In the genomic region with DNA sequence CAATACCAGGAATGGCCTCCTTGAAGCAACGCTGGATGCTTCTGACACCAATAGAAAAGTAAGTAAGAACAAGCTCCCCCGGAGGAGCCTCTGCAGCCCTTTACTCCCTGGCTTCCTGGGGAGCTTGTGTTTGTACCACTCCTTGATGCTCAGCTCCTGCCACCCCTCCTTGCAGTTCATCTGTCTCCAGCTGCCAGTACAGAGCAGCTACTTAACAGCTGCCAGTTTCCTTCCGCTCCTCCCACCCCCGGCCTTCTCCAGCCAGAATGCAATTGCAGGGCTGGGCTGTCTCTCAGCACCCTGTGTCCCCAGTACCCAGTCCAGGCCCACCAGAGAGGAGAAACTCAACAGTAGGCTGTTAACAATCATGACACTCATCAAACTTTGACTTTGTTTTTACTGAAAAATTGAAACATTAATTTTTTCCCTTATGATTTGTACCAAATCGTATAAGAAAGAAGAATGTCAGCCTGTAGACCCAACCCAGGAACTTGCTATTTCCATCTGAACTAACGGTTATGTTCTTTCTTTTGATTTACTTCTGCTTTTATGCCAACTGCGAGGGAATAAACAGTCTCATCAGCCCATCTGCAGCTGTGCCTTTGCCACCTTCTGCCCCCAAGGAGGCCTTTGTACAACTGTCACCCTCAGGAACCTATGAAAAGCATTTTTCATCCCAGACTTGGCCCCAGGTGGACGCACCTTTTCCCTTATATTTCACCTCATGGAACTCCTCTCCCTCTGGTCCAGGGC, we compare ENCODE assay signal across 15 cellular contexts.
DNase-seq lines count a peak whose midpoint lies in the region; ATAC-seq and TF ChIP-seq lines count a peak whose summit lies in the region.
"Had no signal": no experiment of that assay in that cellular context is flagged by ENCODE, and none has a peak within 500 bp of the region (broad histone marks: within the 10 kb centered on the region; RNA-seq: fewer than 3 reads in every experiment).

No MANE protein-coding gene starts in this region.

- in situ Hi-C loops in mammary epithelial cell (cut with MboI; ENCODE audit: low sequenced_read_pairs in 2 of 2), result loop anchor here (10.0 to 25.0 kb wide), 2 partner anchors 111 to 708 kb away; partner anchors contain the start of gene AOX1 (in 1 of the 2)

- H3K4me1 ChIP-seq in naive thymus-derived CD4-positive, alpha-beta T cell (ENCODE audit: control insufficient read depth in 2 of 2, insufficient read depth in 2 of 2, low read length in 2 of 2), result no peaks in the 10 kb centered on the region
- no peaks in the 10 kb centered on the region for H3K4me1 ChIP-seq in mammary epithelial cell (ENCODE audit: insufficient read depth, low read length)
- H3K4me1 ChIP-seq: pancreas, SJSA1 had no signal

- H3K79me2 ChIP-seq in mammary epithelial cell (ENCODE audit: insufficient read depth, low read length), result no peaks in the 10 kb centered on the region

- H3K4me2 ChIP-seq in mammary epithelial cell (ENCODE audit: insufficient read depth, low read depth, low read length), result no peak overlapping the region

- H4K20me1 ChIP-seq in mammary epithelial cell (ENCODE audit: insufficient read depth, low read length), result no peaks in the 10 kb centered on the region

- BruUV-seq in mammary epithelial cell (replicated peaks; lab: Mats Ljungman, UMichigan), result no TSS peak

- intact Hi-C loops in naive thymus-derived CD4-positive, alpha-beta T cell (cut with micrococcal nuclease), result no loop called here
- intact Hi-C loops in mammary epithelial cell (cut with micrococcal nuclease), result no loop called here
- intact Hi-C loops in activated T-helper 2 cell treated with anti-CD3 and anti-CD28 coated beads, Interferon-gamma antibody, Interleukin-2, Interleukin-4, amounts not matched to agents 10 μg/mL and 5 μg/mL and 100 μg/mL, durations not matched to agents 14 hours and 24 hours and 36 hours (cut with micrococcal nuclease), result no loop called here

- no peak for TF ChIP-seq CTCF in mammary epithelial cell (conservative IDR thresholded peaks at IDR 0.05 in 1 of 2, IDR thresholded peaks at IDR 0.05 in 1 of 2; ENCODE audit: extremely low read depth in 1 of 2, insufficient read depth in 1 of 2, low read depth in 1 of 2, low read length in 2 of 2)

- H3K27ac ChIP-seq in caudate nucleus (ENCODE audit: low read depth, low read length) (peak overlapping the region; percentile 62), mammary epithelial cell (ENCODE audit: insufficient read depth, low read depth, low read length) (no peak overlapping the region)
- no peak overlapping the region for H3K27ac ChIP-seq in naive thymus-derived CD4-positive, alpha-beta T cell (ENCODE audit: low read depth, low read length)
- H3K27ac ChIP-seq: pancreas, SJSA1 had no signal

- dilution Hi-C loops in mammary epithelial cell (cut with HindIII; ENCODE audit: low sequenced_read_pairs), result no loop called here

- CTCF ChIA-PET in naive thymus-derived CD4-positive, alpha-beta T cell (lab: Charles Lee), result no interaction called here
- CTCF ChIA-PET in mammary epithelial cell (lab: Charles Lee; ENCODE audit: low non-redundant PET), result interaction anchor here (0.5 kb wide), 1 partner anchor 117 kb away, joined by 3 read pairs; no protein-coding TSS in a partner anchor

- H3K9me3 ChIP-seq in naive thymus-derived CD4-positive, alpha-beta T cell (ENCODE audit: control insufficient read depth in 2 of 3, low read length in 3 of 3), result no peaks in the 10 kb centered on the region
- no peaks in the 10 kb centered on the region for H3K9me3 ChIP-seq in mammary epithelial cell (replicated peaks; ENCODE audit: insufficient read depth, low read length)
- H3K9me3 ChIP-seq: MG63, pancreas, SJSA1 had no signal

- H3K36me3 ChIP-seq in naive thymus-derived CD4-positive, alpha-beta T cell (ENCODE audit: control insufficient read depth in 2 of 3, insufficient read depth in 3 of 3, low read length in 3 of 3), result no peaks in the 10 kb centered on the region
- no peaks in the 10 kb centered on the region for H3K36me3 ChIP-seq in mammary epithelial cell (ENCODE audit: insufficient read depth, low read length)
- H3K36me3 ChIP-seq: MG63, pancreas, SJSA1 had no signal

- peak; percentile 67 for ATAC-seq in naive thymus-derived CD4-positive, alpha-beta T cell

- peaks cover 0 to 4% (median 0%) of the 10 kb centered on the region in 5 donors for H3K27me3 Mint-ChIP-seq in naive thymus-derived CD4-positive, alpha-beta T cell
- peaks cover 2% of the 10 kb centered on the region for H3K27me3 Mint-ChIP-seq in activated T-helper 2 cell treated with anti-CD3 and anti-CD28 coated beads, Interferon-gamma antibody, Interleukin-2, Interleukin-4, amounts not matched to agents 10 μg/mL and 5 μg/mL and 100 μg/mL, durations not matched to agents 14 hours and 24 hours and 36 hours (ENCODE audit: low read depth)

- DNase-seq in CD1c-positive myeloid dendritic cell (ENCODE audit: extremely low spot score) (peak; percentile 41), MV-4-11 (lab: John Stamatoyannopoulos, UW) (peak; percentile 92), caudate nucleus (lab: John Stamatoyannopoulos, UW) (peak in 15 of 61 donors; percentile 2 to 53 (median 13)), mammary epithelial cell (no peak), DMS53 treated with DMSO at 0.1 percent for 48 hours (lab: John Stamatoyannopoulos, UW; ENCODE audit: unreplicated experiment) (no peak), NCI-H345 (lab: John Stamatoyannopoulos, UW) (no peak)
- peak in 1 of 9 donors; percentile 10 for DNase-seq in naive thymus-derived CD4-positive, alpha-beta T cell
- DNase-seq in activated T-helper 2 cell treated with anti-CD3 and anti-CD28 coated beads, Interferon-gamma antibody, Interleukin-2, Interleukin-4, amounts not matched to agents 10 μg/mL and 5 μg/mL and 100 μg/mL, durations not matched to agents 14 hours and 24 hours and 36 hours (ENCODE audit: low spot score), result no peak
- DNase-seq: effector CD4-positive, alpha-beta T cell; MG63; NCI-H446 treated with DMSO at 0.1 percent for 48 hours; pancreas had no signal

- POLR2A ChIA-PET in naive thymus-derived CD4-positive, alpha-beta T cell (lab: Charles Lee), result no interaction called here

- no peak overlapping the region for H3K4me3 ChIP-seq in naive thymus-derived CD4-positive, alpha-beta T cell (ENCODE audit: low read length)
- no peak overlapping the region for H3K4me3 ChIP-seq in mammary epithelial cell (replicated peaks in 1 of 3; ENCODE audit: insufficient read depth in 1 of 3, low read depth in 2 of 3, low read length in 3 of 3)
- H3K4me3 ChIP-seq: MG63, pancreas, SJSA1 had no signal

- H3K9ac ChIP-seq in mammary epithelial cell (ENCODE audit: insufficient read depth, low read length), result no peak overlapping the region

- H3K4me3 Mint-ChIP-seq in naive thymus-derived CD4-positive, alpha-beta T cell, result peak overlapping the region in 2 of 10 donors; percentile 16 to 17
- H3K4me3 Mint-ChIP-seq in activated T-helper 2 cell treated with anti-CD3 and anti-CD28 coated beads, Interferon-gamma antibody, Interleukin-2, Interleukin-4, amounts not matched to agents 10 μg/mL and 5 μg/mL and 100 μg/mL, durations not matched to agents 14 hours and 24 hours and 36 hours (ENCODE audit: low read depth), result no peak overlapping the region
- H3K4me3 Mint-ChIP-seq: activated T-helper 1 cell treated with anti-CD3 and anti-CD28 coated beads, Interleukin-12 subunit alpha, Interleukin-12 subunit beta, Interleukin-2, Interleukin-4 antibody, amounts not matched to agents 30 ng/mL and 10 ng/mL and 1 ng/mL, durations not matched to agents 14 hours and 24 hours and 36 hours; CD4-positive, CD25-positive, alpha-beta regulatory T cell had no signal

- H3K9me3 Mint-ChIP-seq in naive thymus-derived CD4-positive, alpha-beta T cell, result no peaks in the 10 kb centered on the region
- H3K9me3 Mint-ChIP-seq in activated T-helper 2 cell treated with anti-CD3 and anti-CD28 coated beads, Interferon-gamma antibody, Interleukin-2, Interleukin-4, amounts not matched to agents 10 μg/mL and 5 μg/mL and 100 μg/mL, durations not matched to agents 14 hours and 24 hours and 36 hours, result no peaks in the 10 kb centered on the region
- H3K9me3 Mint-ChIP-seq: activated T-helper 1 cell treated with anti-CD3 and anti-CD28 coated beads, Interleukin-12 subunit alpha, Interleukin-12 subunit beta, Interleukin-2, Interleukin-4 antibody, amounts not matched to agents 30 ng/mL and 10 ng/mL and 1 ng/mL, durations not matched to agents 14 hours and 24 hours and 36 hours had no signal

- H3K36me3 Mint-ChIP-seq in naive thymus-derived CD4-positive, alpha-beta T cell, result no peaks in the 10 kb centered on the region
- no peaks in the 10 kb centered on the region for H3K36me3 Mint-ChIP-seq in activated T-helper 2 cell treated with anti-CD3 and anti-CD28 coated beads, Interferon-gamma antibody, Interleukin-2, Interleukin-4, amounts not matched to agents 10 μg/mL and 5 μg/mL and 100 μg/mL, durations not matched to agents 14 hours and 24 hours and 36 hours (ENCODE audit: low read depth)
- H3K36me3 Mint-ChIP-seq: CD4-positive, CD25-positive, alpha-beta regulatory T cell had no signal

- H2AFZ ChIP-seq in mammary epithelial cell (ENCODE audit: low read depth, low read length), result no peak overlapping the region

- peaks cover 0 to 7% (median 0%) of the 10 kb centered on the region in 7 donors for H3K4me1 Mint-ChIP-seq in naive thymus-derived CD4-positive, alpha-beta T cell
- H3K4me1 Mint-ChIP-seq in activated T-helper 2 cell treated with anti-CD3 and anti-CD28 coated beads, Interferon-gamma antibody, Interleukin-2, Interleukin-4, amounts not matched to agents 10 μg/mL and 5 μg/mL and 100 μg/mL, durations not matched to agents 14 hours and 24 hours and 36 hours (ENCODE audit: low read depth), result peaks cover 7% of the 10 kb centered on the region

- no peak overlapping the region for H3K27ac Mint-ChIP-seq in naive thymus-derived CD4-positive, alpha-beta T cell
- H3K27ac Mint-ChIP-seq in activated T-helper 2 cell treated with anti-CD3 and anti-CD28 coated beads, Interferon-gamma antibody, Interleukin-2, Interleukin-4, amounts not matched to agents 10 μg/mL and 5 μg/mL and 100 μg/mL, durations not matched to agents 14 hours and 24 hours and 36 hours, result no peak overlapping the region
- H3K27ac Mint-ChIP-seq: activated T-helper 1 cell treated with anti-CD3 and anti-CD28 coated beads, Interleukin-12 subunit alpha, Interleukin-12 subunit beta, Interleukin-2, Interleukin-4 antibody, amounts not matched to agents 30 ng/mL and 10 ng/mL and 1 ng/mL, durations not matched to agents 14 hours and 24 hours and 36 hours; CD4-positive, CD25-positive, alpha-beta regulatory T cell had no signal

- WGBS in mammary epithelial cell (ENCODE audit: low coverage, missing lambda C conversion rate), result 69% methylated on average over 8 of the region's 8 CpGs

- no peaks in the 10 kb centered on the region for H3K27me3 ChIP-seq in naive thymus-derived CD4-positive, alpha-beta T cell (ENCODE audit: control insufficient read depth in 2 of 2, insufficient read depth in 2 of 2, low read length in 2 of 2)
- no peaks in the 10 kb centered on the region for H3K27me3 ChIP-seq in mammary epithelial cell (ENCODE audit: insufficient read depth, low read length)
- H3K27me3 ChIP-seq: MG63, pancreas had no signal

Comparison
In these comparisons a context has a peak if more than half of its experiments do, and no peak if none do; other contexts are left out.
1. DNase-seq: peak in CD1c-positive myeloid dendritic cell (single experiment) and MV-4-11 (single experiment); none in mammary epithelial cell (single experiment), activated T-helper 2 cell treated with anti-CD3 and anti-CD28 coated beads, Interferon-gamma antibody, Interleukin-2, Interleukin-4, amounts not matched to agents 10 μg/mL and 5 μg/mL and 100 μg/mL, durations not matched to agents 14 hours and 24 hours and 36 hours (single experiment), DMS53 treated with DMSO at 0.1 percent for 48 hours (single experiment) and NCI-H345 (single experiment).